Comparison of ENCODE assay signal across 24 cellular contexts in genomic region chr7:151157645-151158329, GRCh38. TPM values are rescaled to one million over a fixed set of nuclear protein-coding genes. Genes with fewer than 3 reads are reported as not detected.
A peak's percentile ranks its signal among the peaks of the same experiment; 100 is the strongest.
DNase-seq lines count a peak whose midpoint lies in the region; ATAC-seq, FAIRE-seq and TF ChIP-seq lines count a peak whose summit lies in the region.
"Had no signal": no experiment of that assay in that cellular context is flagged by ENCODE, and none has a peak within 500 bp of the region (broad histone marks: within the 10 kb centered on the region; RNA-seq: fewer than 3 reads in every experiment).

No MANE protein-coding gene starts in this region.

- TF ChIP-seq EP300 in transverse colon (IDR thresholded peaks at IDR 0.05; ENCODE audit: low read depth), result no peak

- FAIRE-seq in endothelial cell of umbilical vein (lab: Jason Lieb, UNC), result peak; percentile 80
- FAIRE-seq: urothelium cell line had no signal

- no peak overlapping the region for H3K14ac ChIP-seq in mesenchymal stem cell (ENCODE audit: low read length in 2 of 2)

- H3K18ac ChIP-seq in mesenchymal stem cell (ENCODE audit: low read depth in 1 of 2, low read length in 2 of 2), result no peak overlapping the region

- no TSS peak for BruUV-seq in MCF 10A (replicated peaks; lab: Mats Ljungman, UMichigan)
- BruUV-seq in mammary epithelial cell (replicated peaks; lab: Mats Ljungman, UMichigan), result no TSS peak
- no TSS peak for BruUV-seq in endothelial cell of umbilical vein (replicated peaks; lab: Mats Ljungman, UMichigan)

- no peaks in the 10 kb centered on the region for H3K9me1 ChIP-seq in endothelial cell of umbilical vein (replicated peaks; ENCODE audit: control insufficient read depth, extremely low read depth, insufficient read depth, low read length)

- POLR2A ChIA-PET in MCF 10A (lab: Yijun Ruan, JAX) (interaction anchor here (0.8 to 1.6 kb wide), 4 partner anchors 11 to 75 kb away, joined by 3 to 5 read pairs (median 4); partner anchors contain the start of genes ABCF2 and CHPF2), endothelial cell of umbilical vein (lab: Charles Lee) (no interaction called here)

- H4K91ac ChIP-seq in mesenchymal stem cell (ENCODE audit: low read length), result no peak overlapping the region

- H3K27ac Mint-ChIP-seq in MCF 10A (ENCODE audit: low read depth, unreplicated experiment), result no peak overlapping the region
- H3K27ac Mint-ChIP-seq: activated CD4-positive, alpha-beta memory T cell treated with anti-CD3 and anti-CD28 coated beads for 36 hours; activated naive CD8-positive, alpha-beta T cell treated with anti-CD3 and anti-CD28 coated beads, Interleukin-2, amount 50 U/mL, for 24 hours; CD4-positive, alpha-beta T cell; T-cell had no signal

- H4K8ac ChIP-seq in mesenchymal stem cell (ENCODE audit: low read length), result no peak overlapping the region

- no peaks in the 10 kb centered on the region for H3K9me3 ChIP-seq in mammary epithelial cell (replicated peaks; ENCODE audit: insufficient read depth, low read length)
- no peaks in the 10 kb centered on the region for H3K9me3 ChIP-seq in endothelial cell of umbilical vein (replicated peaks; ENCODE audit: control insufficient read depth, insufficient read depth, low read length)
- no peaks in the 10 kb centered on the region for H3K9me3 ChIP-seq in transverse colon
- H3K9me3 ChIP-seq in mesenchymal stem cell (ENCODE audit: control insufficient read depth, low read length), result no peaks in the 10 kb centered on the region
- H3K9me3 ChIP-seq: sigmoid colon had no signal

- no peak overlapping the region for H3K4me3 Mint-ChIP-seq in MCF 10A (ENCODE audit: unreplicated experiment)
- H3K4me3 Mint-ChIP-seq: activated CD4-positive, alpha-beta memory T cell treated with anti-CD3 and anti-CD28 coated beads for 36 hours; activated naive CD8-positive, alpha-beta T cell treated with anti-CD3 and anti-CD28 coated beads, Interleukin-2, amount 50 U/mL, for 24 hours; CD4-positive, alpha-beta T cell; T-cell had no signal

- TF ChIP-seq POLR2A in endothelial cell of umbilical vein (IDR thresholded peaks at IDR 0.05; ENCODE audit: low read depth, low read length) (no peak), transverse colon (IDR thresholded peaks at IDR 0.05) (no peak), erythroblast (IDR thresholded peaks at IDR 0.05; ENCODE audit: low read length) (no peak)

- TF ChIP-seq CTCF in MCF 10A (IDR thresholded peaks at IDR 0.05; ENCODE audit: unreplicated experiment), result no peak
- no peak for TF ChIP-seq CTCF in mammary epithelial cell (conservative IDR thresholded peaks at IDR 0.05 in 1 of 2, IDR thresholded peaks at IDR 0.05 in 1 of 2; ENCODE audit: extremely low read depth in 1 of 2, insufficient read depth in 1 of 2, low read depth in 1 of 2, low read length in 2 of 2)
- no peak for TF ChIP-seq CTCF in endothelial cell of umbilical vein (IDR thresholded peaks at IDR 0.05; ENCODE audit: extremely low read depth in 1 of 2, insufficient read depth in 1 of 2, low read depth in 1 of 2, low read length in 2 of 2)
- no peak for TF ChIP-seq CTCF in transverse colon (IDR thresholded peaks at IDR 0.05)

- no peak overlapping the region for H2BK120ac ChIP-seq in mesenchymal stem cell (ENCODE audit: low read depth, low read length)

- H4K20me1 ChIP-seq in mammary epithelial cell (ENCODE audit: insufficient read depth, low read length) (no peaks in the 10 kb centered on the region), endothelial cell of umbilical vein (replicated peaks; ENCODE audit: control insufficient read depth, extremely low read depth, insufficient read depth, low read length) (no peaks in the 10 kb centered on the region)

- H3K79me2 ChIP-seq in mammary epithelial cell (ENCODE audit: insufficient read depth, low read length) (no peaks in the 10 kb centered on the region), endothelial cell of umbilical vein (ENCODE audit: control insufficient read depth, insufficient read depth, low read length) (no peaks in the 10 kb centered on the region)

- in situ Hi-C loops in mammary epithelial cell (cut with MboI; ENCODE audit: low sequenced_read_pairs in 2 of 2), result loop anchor here in 1 of 2 donors (5.0 kb wide), 1 partner anchor 35 kb away; no protein-coding TSS in a partner anchor
- in situ Hi-C loops in transverse colon (cut with MboI; ENCODE audit: low pct_ligation_motif_present in 1 of 4, low pct_unique_long_range_greater_than_20kb in 1 of 4, low sequenced_read_pairs in 3 of 4), result no loop called here

- CTCF ChIA-PET in MCF 10A (lab: Yijun Ruan, JAX) (interaction anchor here (0.6 to 1.1 kb wide), 8 partner anchors 10 to 79 kb away, joined by 3 to 7 read pairs (median 3); no protein-coding TSS in a partner anchor), mammary epithelial cell (lab: Charles Lee; ENCODE audit: low non-redundant PET) (no interaction called here), endothelial cell of umbilical vein (lab: Charles Lee) (interaction anchor here (0.8 to 1.5 kb wide), 8 partner anchors 10 to 139 kb away, joined by 3 to 13 read pairs (median 3); no protein-coding TSS in a partner anchor)

- no peak overlapping the region for H2BK15ac ChIP-seq in mesenchymal stem cell (ENCODE audit: low read depth, poor library complexity, severe bottlenecking)

- H3K27me3 ChIP-seq in mammary epithelial cell (ENCODE audit: insufficient read depth, low read length) (no peaks in the 10 kb centered on the region), endothelial cell of umbilical vein (ENCODE audit: control insufficient read depth in 2 of 2, insufficient read depth in 2 of 2, low read length in 2 of 2) (peaks cover 13 to 33% of the 10 kb centered on the region in 2 experiments), transverse colon (peaks cover 78% of the 10 kb centered on the region), mesenchymal stem cell (ENCODE audit: control insufficient read depth in 1 of 2, insufficient read depth in 1 of 2, low read length in 2 of 2) (peaks cover 30 to 60% of the 10 kb centered on the region in 2 experiments)

- H3K27me3 Mint-ChIP-seq in MCF 10A (ENCODE audit: insufficient read depth, unreplicated experiment), result peaks cover 12% of the 10 kb centered on the region

- H3K23ac ChIP-seq in mesenchymal stem cell (ENCODE audit: low read length in 2 of 2), result no peak overlapping the region

- H3K4me3 ChIP-seq in mammary epithelial cell (replicated peaks in 1 of 3; ENCODE audit: insufficient read depth in 1 of 3, low read depth in 2 of 3, low read length in 3 of 3) (no peak overlapping the region), endothelial cell of umbilical vein (replicated peaks in 1 of 3; ENCODE audit: insufficient read depth in 1 of 3, low read depth in 1 of 3, low read length in 3 of 3) (no peak overlapping the region), transverse colon (no peak overlapping the region), mesenchymal stem cell (ENCODE audit: insufficient read depth in 1 of 2, low read depth in 1 of 2, low read length in 2 of 2) (no peak overlapping the region)
- H3K4me3 ChIP-seq: sigmoid colon had no signal

- ATAC-seq in HG02885 (IDR thresholded peaks at IDR 0.05; ENCODE audit: poor library complexity, unreplicated experiment), result no peak
- ATAC-seq: activated naive CD8-positive, alpha-beta T cell treated with anti-CD3 and anti-CD28 coated beads, Interleukin-2, amount 50 U/mL, for 24 hours; T-cell had no signal

- no peaks in the 10 kb centered on the region for H3K36me3 Mint-ChIP-seq in MCF 10A (ENCODE audit: insufficient read depth, unreplicated experiment)
- H3K36me3 Mint-ChIP-seq: activated CD4-positive, alpha-beta memory T cell treated with anti-CD3 and anti-CD28 coated beads for 36 hours; T-cell had no signal

- intact Hi-C loops in MCF 10A (cut with micrococcal nuclease) (no loop called here), mammary epithelial cell (cut with micrococcal nuclease) (no loop called here), endothelial cell of umbilical vein (cut with micrococcal nuclease) (no loop called here), transverse colon (cut with DNase I; ENCODE audit: low total_unique reads) (no loop called here)

- H3K4ac ChIP-seq in mesenchymal stem cell (ENCODE audit: low read depth in 1 of 2, low read length in 2 of 2), result no peak overlapping the region

- H3K4me1 Mint-ChIP-seq in MCF 10A (ENCODE audit: insufficient read depth, unreplicated experiment), result no peaks in the 10 kb centered on the region
- H3K4me1 Mint-ChIP-seq: activated naive CD8-positive, alpha-beta T cell treated with anti-CD3 and anti-CD28 coated beads, Interleukin-2, amount 50 U/mL, for 24 hours; T-cell had no signal

- H2AFZ ChIP-seq in mammary epithelial cell (ENCODE audit: low read depth, low read length), result no peak overlapping the region
- H2AFZ ChIP-seq in endothelial cell of umbilical vein (ENCODE audit: low read depth, low read length), result peak overlapping the region; percentile 69
- no peak overlapping the region for H2AFZ ChIP-seq in mesenchymal stem cell (ENCODE audit: low read depth, low read length)

- no peak overlapping the region for H3K4me2 ChIP-seq in mammary epithelial cell (ENCODE audit: insufficient read depth, low read depth, low read length)
- peak overlapping the region; percentile 39 for H3K4me2 ChIP-seq in endothelial cell of umbilical vein (ENCODE audit: insufficient read depth, low read length)
- no peak overlapping the region for H3K4me2 ChIP-seq in mesenchymal stem cell (ENCODE audit: low read length, poor library complexity, severe bottlenecking)

- H3K4me1 ChIP-seq in mammary epithelial cell (ENCODE audit: insufficient read depth, low read length) (no peaks in the 10 kb centered on the region), endothelial cell of umbilical vein (ENCODE audit: control insufficient read depth, extremely low read depth, insufficient read depth, low read length) (peaks cover 4% of the 10 kb centered on the region), transverse colon (peaks cover 0 to 6% (median 2%) of the 10 kb centered on the region in 4 donors), mesenchymal stem cell (ENCODE audit: control insufficient read depth, insufficient read depth, low read depth, low read length) (no peaks in the 10 kb centered on the region)
- H3K4me1 ChIP-seq: sigmoid colon had no signal

- H3K36me3 ChIP-seq in mammary epithelial cell (ENCODE audit: insufficient read depth, low read length) (no peaks in the 10 kb centered on the region), endothelial cell of umbilical vein (ENCODE audit: control insufficient read depth in 2 of 2, extremely low read depth in 1 of 2, insufficient read depth in 2 of 2, low read length in 2 of 2) (no peaks in the 10 kb centered on the region), transverse colon (no peaks in the 10 kb centered on the region), mesenchymal stem cell (ENCODE audit: control insufficient read depth in 1 of 2, insufficient read depth in 2 of 2, low read depth in 1 of 2, low read length in 2 of 2) (no peaks in the 10 kb centered on the region)
- H3K36me3 ChIP-seq: sigmoid colon had no signal

- no peak overlapping the region for H2BK5ac ChIP-seq in mesenchymal stem cell (ENCODE audit: low read depth, low read length, poor library complexity, severe bottlenecking)

- H3K79me1 ChIP-seq in mesenchymal stem cell (replicated peaks; ENCODE audit: low read length, poor library complexity, severe bottlenecking), result no peaks in the 10 kb centered on the region

- H2BK12ac ChIP-seq in mesenchymal stem cell (ENCODE audit: low read length in 2 of 2), result no peak overlapping the region

- no peaks in the 10 kb centered on the region for H3K9me3 Mint-ChIP-seq in MCF 10A (ENCODE audit: unreplicated experiment)
- H3K9me3 Mint-ChIP-seq: activated CD4-positive, alpha-beta memory T cell treated with anti-CD3 and anti-CD28 coated beads for 36 hours; activated naive CD8-positive, alpha-beta T cell treated with anti-CD3 and anti-CD28 coated beads, Interleukin-2, amount 50 U/mL, for 24 hours; CD4-positive, alpha-beta T cell; T-cell had no signal

- peak; percentile 28 for DNase-seq in MCF 10A (ENCODE audit: unreplicated experiment)
- no peak for DNase-seq in mammary epithelial cell
- DNase-seq in RKO (ENCODE audit: low spot score), result peak; percentile 28
- DNase-seq in endothelial cell of umbilical vein (ENCODE audit: low read depth, low spot score), result peak; percentile 71
- DNase-seq in transverse colon, result peak; percentile 4
- no peak for DNase-seq in erythroblast (lab: John Stamatoyannopoulos, UW)
- DNase-seq in mesenchymal stem cell, result no peak
- DNase-seq: activated CD4-positive, alpha-beta memory T cell treated with anti-CD3 and anti-CD28 coated beads for 36 hours; activated naive CD8-positive, alpha-beta T cell treated with anti-CD3 and anti-CD28 coated beads, Interleukin-2, amount 50 U/mL, for 24 hours; activated T-cell treated with anti-CD3 and anti-CD28 coated beads, Interleukin-2, amount 50 U/mL, for 48 hours; caudate nucleus; CD4-positive, alpha-beta T cell; effector CD4-positive, alpha-beta T cell; hypothalamus; KBM-7; NCI-H1105; NCI-H774; RPMI8226; sigmoid colon; T-cell had no signal

- 85% methylated on average over 7 of the region's 7 CpGs for WGBS in mammary epithelial cell (ENCODE audit: low coverage, missing lambda C conversion rate)
- WGBS in transverse colon (ENCODE audit: low coverage in 1 of 2), 2 donors, result 39 to 45% methylated on average over 6 to 7 of the region's 7 CpGs
- 63% methylated on average over 6 of the region's 7 CpGs for WGBS in mesenchymal stem cell

- dilution Hi-C loops in mammary epithelial cell (cut with HindIII; ENCODE audit: low sequenced_read_pairs), result no loop called here
- dilution Hi-C loops in endothelial cell of umbilical vein (cut with MboI; ENCODE audit: extremely low pct_ligation_motif_present, low sequenced_read_pairs), result no loop called here

- H3K9ac ChIP-seq in mammary epithelial cell (ENCODE audit: insufficient read depth, low read length) (no peak overlapping the region), endothelial cell of umbilical vein (replicated peaks; ENCODE audit: extremely low read depth, insufficient read depth, low read length) (no peak overlapping the region), mesenchymal stem cell (ENCODE audit: low read length) (no peak overlapping the region)

- H3K27ac ChIP-seq in mammary epithelial cell (ENCODE audit: insufficient read depth, low read depth, low read length) (no peak overlapping the region), endothelial cell of umbilical vein (ENCODE audit: insufficient read depth, low read depth, low read length) (no peak overlapping the region), transverse colon (peak overlapping the region in 1 of 4 donors; percentile 5), mesenchymal stem cell (ENCODE audit: low read length, poor library complexity, severe bottlenecking) (no peak overlapping the region)
- H3K27ac ChIP-seq: sigmoid colon had no signal

- no peak overlapping the region for H2AK5ac ChIP-seq in mesenchymal stem cell (ENCODE audit: low read length, severe bottlenecking)

RNA-seq across cellular contexts. Expression of gene GBX1, which starts 9.7 kb away (rescaled TPM):
- total RNA-seq in MCF 10A (2022), result not detected in 2 replicates
- not detected for total RNA-seq in mammary epithelial cell
- polyA plus RNA-seq in mammary epithelial cell, result not detected
- polyA minus RNA-seq in mammary epithelial cell, result not detected
- total RNA-seq in endothelial cell of umbilical vein, result not detected in 2 replicates
- polyA plus RNA-seq in endothelial cell of umbilical vein, result not detected in 2 replicates
- polyA plus RNA-seq in endothelial cell of umbilical vein (2011; cell fraction: cytosol; rRNA removed), result not detected in 2 replicates
- not detected in 2 replicates for polyA plus RNA-seq in endothelial cell of umbilical vein (2011; cell fraction: nucleus; rRNA removed)
- not detected in 2 replicates for polyA plus RNA-seq in endothelial cell of umbilical vein (2012)
- not detected in 2 replicates for polyA minus RNA-seq in endothelial cell of umbilical vein
- polyA minus RNA-seq in endothelial cell of umbilical vein (2011; cell fraction: cytosol; rRNA and poly(A)+ RNA removed), result not detected
- not detected in 2 replicates for polyA minus RNA-seq in endothelial cell of umbilical vein (2011; cell fraction: nucleus; rRNA and poly(A)+ RNA removed)
- not detected for total RNA-seq in transverse colon
- not detected for polyA plus RNA-seq in mesenchymal stem cell (2013, experiment 1 of 2)
- polyA plus RNA-seq in mesenchymal stem cell (2013, experiment 2 of 2), result not detected
- total RNA-seq: A673; activated CD4-positive, alpha-beta memory T cell treated with anti-CD3 and anti-CD28 coated beads for 36 hours; CD4-positive, alpha-beta T cell; osteoblast; sigmoid colon; T-cell had no signal
- polyA plus RNA-seq: sigmoid colon had no signal

RNA-seq across cellular contexts. Expression of gene ASB10, which starts 29.3 kb away (rescaled TPM):
- total RNA-seq in MCF 10A (2022), result not detected in 2 replicates
- total RNA-seq in mammary epithelial cell, result not detected
- polyA plus RNA-seq in mammary epithelial cell, result not detected
- polyA minus RNA-seq in mammary epithelial cell, result not detected
- not detected in 2 replicates for total RNA-seq in endothelial cell of umbilical vein
- not detected in 2 replicates for polyA plus RNA-seq in endothelial cell of umbilical vein
- polyA plus RNA-seq in endothelial cell of umbilical vein (2011; cell fraction: cytosol; rRNA removed), result not detected in 2 replicates
- polyA plus RNA-seq in endothelial cell of umbilical vein (2011; cell fraction: nucleus; rRNA removed), result not detected in 2 replicates
- not detected in 2 replicates for polyA plus RNA-seq in endothelial cell of umbilical vein (2012)
- not detected in 2 replicates for polyA minus RNA-seq in endothelial cell of umbilical vein
- polyA minus RNA-seq in endothelial cell of umbilical vein (2011; cell fraction: cytosol; rRNA and poly(A)+ RNA removed), result not detected
- polyA minus RNA-seq in endothelial cell of umbilical vein (2011; cell fraction: nucleus; rRNA and poly(A)+ RNA removed), result not detected in 2 replicates
- total RNA-seq in transverse colon, result not detected
- polyA plus RNA-seq in mesenchymal stem cell (2013, experiment 1 of 2), result not detected
- polyA plus RNA-seq in mesenchymal stem cell (2013, experiment 2 of 2), result not detected
- total RNA-seq: A673; activated CD4-positive, alpha-beta memory T cell treated with anti-CD3 and anti-CD28 coated beads for 36 hours; CD4-positive, alpha-beta T cell; osteoblast; sigmoid colon; T-cell had no signal
- polyA plus RNA-seq: sigmoid colon had no signal

RNA-seq across cellular contexts. Expression of gene H2BK1, which starts 52.5 kb away (rescaled TPM):
- total RNA-seq in MCF 10A (2022), result not detected in 2 replicates
- total RNA-seq in mammary epithelial cell, result not detected
- not detected for polyA plus RNA-seq in mammary epithelial cell
- polyA minus RNA-seq in mammary epithelial cell, result not detected
- total RNA-seq in endothelial cell of umbilical vein, result not detected in 2 replicates
- polyA plus RNA-seq in endothelial cell of umbilical vein, result not detected in 2 replicates
- polyA plus RNA-seq in endothelial cell of umbilical vein (2011; cell fraction: cytosol; rRNA removed), result not detected in 2 replicates
- polyA plus RNA-seq in endothelial cell of umbilical vein (2011; cell fraction: nucleus; rRNA removed), result not detected in 2 replicates
- not detected in 2 replicates for polyA plus RNA-seq in endothelial cell of umbilical vein (2012)
- polyA minus RNA-seq in endothelial cell of umbilical vein, result 0.81 TPM in 1 of 2 replicates, not detected in the other
- polyA minus RNA-seq in endothelial cell of umbilical vein (2011; cell fraction: cytosol; rRNA and poly(A)+ RNA removed), result not detected
- polyA minus RNA-seq in endothelial cell of umbilical vein (2011; cell fraction: nucleus; rRNA and poly(A)+ RNA removed), result not detected in 2 replicates
- not detected for total RNA-seq in transverse colon
- not detected for polyA plus RNA-seq in mesenchymal stem cell (2013, experiment 1 of 2)
- not detected for polyA plus RNA-seq in mesenchymal stem cell (2013, experiment 2 of 2)
- total RNA-seq: A673; activated CD4-positive, alpha-beta memory T cell treated with anti-CD3 and anti-CD28 coated beads for 36 hours; CD4-positive, alpha-beta T cell; osteoblast; sigmoid colon had no signal
- polyA plus RNA-seq: sigmoid colon had no signal

Comparison
In these comparisons a context has a peak if more than half of its experiments do, and no peak if none do; other contexts are left out.
1. DNase-seq: peak in MCF 10A (single experiment), RKO (single experiment), endothelial cell of umbilical vein (single experiment) and transverse colon (single experiment); none in mammary epithelial cell (single experiment), erythroblast (0 of 2) and mesenchymal stem cell (single experiment).